ENCODE assay signal across 22 cellular contexts in the genomic region with DNA sequence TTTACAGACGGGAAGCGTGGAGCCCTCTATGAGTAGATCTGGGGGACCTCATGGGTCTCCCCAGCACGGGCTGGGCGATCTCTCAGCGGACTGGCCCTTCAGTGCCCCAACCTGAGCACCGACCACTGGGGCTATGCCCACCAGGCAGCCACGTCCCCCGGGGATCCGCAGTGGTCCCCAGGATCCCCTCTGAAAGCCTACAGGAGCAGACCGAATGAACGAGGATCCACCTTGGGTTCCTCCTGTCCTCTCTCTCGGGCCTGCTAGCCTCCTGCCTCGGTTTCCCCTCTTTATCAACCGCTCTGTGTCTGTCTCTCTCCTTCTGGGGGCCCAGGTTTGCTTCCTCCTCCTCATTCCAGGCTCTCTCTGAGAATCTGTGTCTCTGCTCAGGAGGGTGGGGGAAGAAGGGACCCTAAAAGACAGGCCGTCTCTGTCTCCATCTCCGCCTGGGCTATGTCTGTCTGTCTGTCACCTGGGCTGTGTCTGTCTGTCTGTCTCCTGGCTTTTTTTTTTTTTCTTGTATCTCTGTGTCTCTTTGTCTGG. TPM values are rescaled to one million over a fixed set of nuclear protein-coding genes. Genes with fewer than 3 reads are reported as not detected.
A peak's percentile ranks its signal among the peaks of the same experiment; 100 is the strongest.
DNase-seq lines count a peak whose midpoint lies in the region; ATAC-seq, FAIRE-seq and TF ChIP-seq lines count a peak whose summit lies in the region.
"Had no signal": no experiment of that assay in that cellular context is flagged by ENCODE, and none has a peak within 500 bp of the region (broad histone marks: within the 10 kb centered on the region; RNA-seq: fewer than 3 reads in every experiment).

No MANE protein-coding gene starts in this region.

- DNase-seq in GM23338 (ENCODE audit: low spot score) (no peak), GM12878 (ENCODE audit: low read depth, low spot score) (no peak), islet precursor cell (peak; percentile 50), NOMO-1 treated with dmso at 0.1 percent for 144 hours (lab: John Stamatoyannopoulos, UW; ENCODE audit: unreplicated experiment) (no peak), erythroblast (lab: John Stamatoyannopoulos, UW) (no peak)
- DNase-seq in stimulated activated effector memory CD8-positive, alpha-beta T cell treated with anti-CD3 and anti-CD28 coated beads, Interleukin-12 subunit alpha, Interleukin-12 subunit beta, amount 100 ng/mL, for 72 hours (ENCODE audit: low spot score in 2 of 2) = no peak
- no peak for DNase-seq in activated CD8-positive, alpha-beta T cell treated with anti-CD3 and anti-CD28 coated beads, Interleukin-2, amount 10 ng/mL, durations not matched to agents 7 days and 5 days
- DNase-seq: activated naive CD4-positive, alpha-beta T cell treated with anti-CD3 and anti-CD28 coated beads, Interleukin-2, amount 10 ng/mL, durations not matched to agents 7 days and 5 days; activated T-cell treated with anti-CD3 and anti-CD28 coated beads, Interleukin-2, amount 50 U/mL, for 48 hours; Calu3; kidney glomerular epithelial cell; MG63; NCI-H226; right cardiac atrium; T-helper 2 cell; testis had no signal

- peaks cover 53% of the 10 kb centered on the region for H3K4me1 Mint-ChIP-seq in GM23338
- peaks cover 56% of the 10 kb centered on the region for H3K4me1 Mint-ChIP-seq in stimulated activated effector memory CD8-positive, alpha-beta T cell treated with anti-CD3 and anti-CD28 coated beads, Interleukin-12 subunit alpha, Interleukin-12 subunit beta, amount 100 ng/mL, for 72 hours
- H3K4me1 Mint-ChIP-seq in activated CD8-positive, alpha-beta T cell treated with anti-CD3 and anti-CD28 coated beads, Interleukin-2, amount 10 ng/mL, durations not matched to agents 7 days and 5 days (ENCODE audit: low read depth) = peaks cover 35% of the 10 kb centered on the region

- ATAC-seq in GM23338 (no peak), GM12878 (peak; percentile 9; the same call in 1 of the 3 replicates)
- ATAC-seq in stimulated activated effector memory CD8-positive, alpha-beta T cell treated with anti-CD3 and anti-CD28 coated beads, Interleukin-12 subunit alpha, Interleukin-12 subunit beta, amount 100 ng/mL, for 72 hours = no peak
- ATAC-seq in activated CD8-positive, alpha-beta T cell treated with anti-CD3 and anti-CD28 coated beads, Interleukin-2, amount 10 ng/mL, durations not matched to agents 7 days and 5 days = no peak
- ATAC-seq: Panc1; right cardiac atrium; stimulated activated memory B cell treated with anti-CD40 and anti-IgM and Interleukin-4, amounts not matched to agents 10 μg/mL and 1 μg/mL and 100 μg/mL, for 72 hours had no signal

- H3K9me3 ChIP-seq in GM12878 (replicated peaks; ENCODE audit: control insufficient read depth, insufficient read depth, low read length) = no peaks in the 10 kb centered on the region
- H3K9me3 ChIP-seq: ascending aorta, MG63, neutrophil, SJSA1, testis had no signal

- peak overlapping the region; percentile 94 for H3K4me2 ChIP-seq in GM23338
- H3K4me2 ChIP-seq in GM12878 (ENCODE audit: control insufficient read depth, insufficient read depth) = no peak overlapping the region

- SMC1A ChIA-PET in GM12878 (lab: Charles Lee; ENCODE audit: uncharacterized antibody, unreplicated experiment) = no interaction called here

- no peak for FAIRE-seq in GM12878 (lab: Jason Lieb, UNC)

- peaks cover 5% of the 10 kb centered on the region for H3K9me3 Mint-ChIP-seq in GM23338
- H3K9me3 Mint-ChIP-seq in stimulated activated effector memory CD8-positive, alpha-beta T cell treated with anti-CD3 and anti-CD28 coated beads, Interleukin-12 subunit alpha, Interleukin-12 subunit beta, amount 100 ng/mL, for 72 hours = no peaks in the 10 kb centered on the region
- no peaks in the 10 kb centered on the region for H3K9me3 Mint-ChIP-seq in activated CD8-positive, alpha-beta T cell treated with anti-CD3 and anti-CD28 coated beads, Interleukin-2, amount 10 ng/mL, durations not matched to agents 7 days and 5 days (ENCODE audit: insufficient read depth)
- H3K9me3 Mint-ChIP-seq: activated CD4-positive, alpha-beta memory T cell treated with anti-CD3 and anti-CD28 coated beads for 36 hours; activated naive CD4-positive, alpha-beta T cell treated with anti-CD3 and anti-CD28 coated beads, Interleukin-2, amount 10 ng/mL, durations not matched to agents 7 days and 5 days; stimulated activated memory B cell treated with anti-CD40 and anti-IgM and Interleukin-4, amounts not matched to agents 10 μg/mL and 1 μg/mL and 100 μg/mL, for 72 hours had no signal

- H4K20me1 ChIP-seq in GM23338 (replicated peaks; ENCODE audit: insufficient read depth) = no peaks in the 10 kb centered on the region
- no peaks in the 10 kb centered on the region for H4K20me1 ChIP-seq in GM12878 (ENCODE audit: control insufficient read depth, insufficient read depth)

- TF ChIP-seq RAD21 in GM12878 (IDR thresholded peaks at IDR 0.05; ENCODE audit: insufficient read depth, low read depth, low read length) = no peak

- in situ Hi-C loops in GM12878 (cut with MboI) = no loop called here

- H3K27me3 ChIP-seq in GM23338 (ENCODE audit: insufficient read depth) = peaks cover 93% of the 10 kb centered on the region
- peaks cover 16 to 21% of the 10 kb centered on the region in 2 experiments for H3K27me3 ChIP-seq in GM12878 (replicated peaks in 1 of 2; ENCODE audit: control insufficient read depth in 2 of 2, insufficient read depth in 2 of 2, low read length in 1 of 2)
- H3K27me3 ChIP-seq: testis had no signal

- POLR2A ChIA-PET in GM12878 (lab: Charles Lee) = no interaction called here
- POLR2A ChIA-PET in activated CD8-positive, alpha-beta T cell treated with anti-CD3 and anti-CD28 coated beads, Interleukin-2, amount 10 ng/mL, durations not matched to agents 7 days and 5 days (lab: Charles Lee) = no interaction called here

- no peaks in the 10 kb centered on the region for H3K9me2 ChIP-seq in GM23338 (ENCODE audit: insufficient read depth)

- H2AFZ ChIP-seq in GM23338 = no peak overlapping the region
- H2AFZ ChIP-seq in GM12878 (ENCODE audit: control insufficient read depth, low read depth, low read length) = no peak overlapping the region

- CTCF ChIA-PET in GM12878 (lab: Yijun Ruan, JAX) = no interaction called here
- CTCF ChIA-PET in activated CD8-positive, alpha-beta T cell treated with anti-CD3 and anti-CD28 coated beads, Interleukin-2, amount 10 ng/mL, durations not matched to agents 7 days and 5 days (lab: Charles Lee) = no interaction called here

- TF ChIP-seq EP300 in GM12878 (IDR thresholded peaks at IDR 0.05; ENCODE audit: borderline replicate concordance in 1 of 2, control insufficient read depth in 1 of 2, low read depth in 2 of 2, low read length in 2 of 2) = no peak

- WGBS in GM12878 (ENCODE audit: insufficient coverage, insufficient replicate concordance, low lambda C conversion rate, missing lambda C conversion rate) = 4% methylated on average over 16 of the region's 16 CpGs

- no peak overlapping the region for H3K27ac Mint-ChIP-seq in GM23338
- no peak overlapping the region for H3K27ac Mint-ChIP-seq in stimulated activated effector memory CD8-positive, alpha-beta T cell treated with anti-CD3 and anti-CD28 coated beads, Interleukin-12 subunit alpha, Interleukin-12 subunit beta, amount 100 ng/mL, for 72 hours
- no peak overlapping the region for H3K27ac Mint-ChIP-seq in activated CD8-positive, alpha-beta T cell treated with anti-CD3 and anti-CD28 coated beads, Interleukin-2, amount 10 ng/mL, durations not matched to agents 7 days and 5 days
- H3K27ac Mint-ChIP-seq: activated CD4-positive, alpha-beta memory T cell treated with anti-CD3 and anti-CD28 coated beads for 36 hours; activated naive CD4-positive, alpha-beta T cell treated with anti-CD3 and anti-CD28 coated beads, Interleukin-2, amount 10 ng/mL, durations not matched to agents 7 days and 5 days; stimulated activated memory B cell treated with anti-CD40 and anti-IgM and Interleukin-4, amounts not matched to agents 10 μg/mL and 1 μg/mL and 100 μg/mL, for 72 hours had no signal

- H3K79me2 ChIP-seq in GM23338 (replicated peaks; ENCODE audit: insufficient read depth) (0 out of 2 replicates have a peak, but pooled peaks cover 7% of the 10 kb centered on the region), GM12878 (ENCODE audit: control insufficient read depth, insufficient read depth, low read length) (no peaks in the 10 kb centered on the region)

- H3K4me1 ChIP-seq in GM23338 (ENCODE audit: insufficient read depth) = peaks cover 43% of the 10 kb centered on the region
- no peaks in the 10 kb centered on the region; the same call in 1 of the 2 replicates for H3K4me1 ChIP-seq in GM12878 (ENCODE audit: control insufficient read depth, insufficient read depth, low read length)

- H3K4me3 ChIP-seq in GM23338 (peak overlapping the region; percentile 91), GM12878 (no peak overlapping the region)
- H3K4me3 ChIP-seq: ascending aorta, MG63, SJSA1, testis had no signal

- no peak overlapping the region for H3K27ac ChIP-seq in GM23338 (ENCODE audit: low read depth)
- no peak overlapping the region for H3K27ac ChIP-seq in GM12878 (ENCODE audit: control insufficient read depth, insufficient read depth)
- H3K27ac ChIP-seq: ascending aorta, neutrophil, SJSA1, testis had no signal

- TF ChIP-seq CTCF in GM23338 (conservative IDR thresholded peaks at IDR 0.05; ENCODE audit: low read depth in 2 of 2) (no peak), GM12878 (IDR thresholded peaks at IDR 0.05 in 2 of 3, conservative IDR thresholded peaks at IDR 0.05 in 1 of 3; ENCODE audit: control insufficient read depth in 2 of 3, extremely low read depth in 1 of 3, insufficient read depth in 1 of 3, low read depth in 3 of 3, low read length in 3 of 3) (no peak)

- peak overlapping the region; percentile 69 for H3K4me3 Mint-ChIP-seq in GM23338
- peak overlapping the region; percentile 16 for H3K4me3 Mint-ChIP-seq in stimulated activated effector memory CD8-positive, alpha-beta T cell treated with anti-CD3 and anti-CD28 coated beads, Interleukin-12 subunit alpha, Interleukin-12 subunit beta, amount 100 ng/mL, for 72 hours
- H3K4me3 Mint-ChIP-seq in activated CD8-positive, alpha-beta T cell treated with anti-CD3 and anti-CD28 coated beads, Interleukin-2, amount 10 ng/mL, durations not matched to agents 7 days and 5 days = no peak overlapping the region
- H3K4me3 Mint-ChIP-seq: activated CD4-positive, alpha-beta memory T cell treated with anti-CD3 and anti-CD28 coated beads for 36 hours; activated naive CD4-positive, alpha-beta T cell treated with anti-CD3 and anti-CD28 coated beads, Interleukin-2, amount 10 ng/mL, durations not matched to agents 7 days and 5 days; stimulated activated memory B cell treated with anti-CD40 and anti-IgM and Interleukin-4, amounts not matched to agents 10 μg/mL and 1 μg/mL and 100 μg/mL, for 72 hours had no signal

- RAD21 ChIA-PET in GM12878 (lab: Charles Lee; ENCODE audit: unreplicated experiment) = no interaction called here

- H3K27me3 Mint-ChIP-seq in GM23338 (ENCODE audit: insufficient read depth, low read depth, poor library complexity) = peaks cover 86% of the 10 kb centered on the region
- H3K27me3 Mint-ChIP-seq in activated CD8-positive, alpha-beta T cell treated with anti-CD3 and anti-CD28 coated beads, Interleukin-2, amount 10 ng/mL, durations not matched to agents 7 days and 5 days (ENCODE audit: low read depth) = peaks cover 82% of the 10 kb centered on the region

- no peaks in the 10 kb centered on the region for H3K36me3 ChIP-seq in GM23338 (ENCODE audit: insufficient read depth)
- no peaks in the 10 kb centered on the region for H3K36me3 ChIP-seq in GM12878 (ENCODE audit: control insufficient read depth in 2 of 2, insufficient read depth in 2 of 2, low read length in 1 of 2)
- H3K36me3 ChIP-seq: ascending aorta, MG63, neutrophil, SJSA1 had no signal

- peaks cover 17% of the 10 kb centered on the region for H3F3A ChIP-seq in GM23338 (replicated peaks; ENCODE audit: low read depth)

- intact Hi-C loops in GM12878 (cut with micrococcal nuclease; ENCODE audit: unreplicated experiment) = no loop called here

- TF ChIP-seq POLR2A in GM12878 (IDR thresholded peaks at IDR 0.05; ENCODE audit: low read depth, low read length) (no peak), erythroblast (IDR thresholded peaks at IDR 0.05; ENCODE audit: low read length) (no peak)

- H3K36me3 Mint-ChIP-seq in GM23338 (ENCODE audit: low read depth) = peaks cover 4% of the 10 kb centered on the region; the same call in 1 of the 3 replicates
- H3K36me3 Mint-ChIP-seq in stimulated activated effector memory CD8-positive, alpha-beta T cell treated with anti-CD3 and anti-CD28 coated beads, Interleukin-12 subunit alpha, Interleukin-12 subunit beta, amount 100 ng/mL, for 72 hours = no peaks in the 10 kb centered on the region
- H3K36me3 Mint-ChIP-seq in activated CD8-positive, alpha-beta T cell treated with anti-CD3 and anti-CD28 coated beads, Interleukin-2, amount 10 ng/mL, durations not matched to agents 7 days and 5 days (ENCODE audit: low read depth) = no peaks in the 10 kb centered on the region
- H3K36me3 Mint-ChIP-seq: activated CD4-positive, alpha-beta memory T cell treated with anti-CD3 and anti-CD28 coated beads for 36 hours; activated naive CD4-positive, alpha-beta T cell treated with anti-CD3 and anti-CD28 coated beads, Interleukin-2, amount 10 ng/mL, durations not matched to agents 7 days and 5 days had no signal

- no TSS peak for BruUV-seq in GM12878 (replicated peaks; lab: Mats Ljungman, UMichigan)

- H3K9ac ChIP-seq in GM12878 (ENCODE audit: control insufficient read depth, insufficient read depth, low read length) = no peak overlapping the region

RNA-seq across cellular contexts. Expression of a gene that starts 2.0 kb away (rescaled TPM):
- 33.7 and 40.7 TPM in 2 replicates for total RNA-seq in GM23338 (2014; rRNA removed; shearing (Covaris generic))
- polyA plus RNA-seq in GM23338 (2016; fragmentation: Nextera tagmentation; extraction: Ambion mirVana) (20.6 and 20.8 TPM in 2 replicates), GM12878 (2011; rRNA removed) (0.05 TPM in 1 of 2 replicates, not detected in the other), GM12878 (2014; fragmentation: Illumina TruSeq; extraction: Trizol) (not detected in 2 replicates), GM12878 (2014; fragmentation: Nextera tagmentation; extraction: Ambion mirVana) (not detected), GM12878 (2014; rRNA removed) (not detected in 2 replicates), GM12878 (2016; fragmentation: Nextera tagmentation; extraction: Ambion mirVana) (under 1 TPM in 1 of 2 experiments, not detected in 1; 0.23 TPM)
- not detected in 2 replicates for total RNA-seq in GM12878 (2013; cell fraction: nucleolus; rRNA removed)
- total RNA-seq in GM12878 (2014; rRNA removed) (not detected in 2 replicates), GM12878 (2014; rRNA removed; fragmentation: Illumina TruSeq; extraction: Trizol) (not detected in 2 replicates), GM12878 (2021) (0.21 TPM in 1 of 2 replicates, not detected in the other)
- polyA plus RNA-seq in GM12878 (2011; ENCODE audit: low read depth) = not detected
- polyA plus RNA-seq in GM12878 (2011; cell fraction: cytosol; rRNA removed) = 0.13 TPM in 1 of 2 replicates, not detected in the other
- 0.07 TPM in 1 of 2 replicates, not detected in the other for polyA plus RNA-seq in GM12878 (2011; cell fraction: nucleus; rRNA removed)
- polyA plus RNA-seq in GM12878 (2012) = not detected in 2 replicates
- not detected in 2 replicates for polyA minus RNA-seq in GM12878 (2011; rRNA and poly(A)+ RNA removed)
- polyA minus RNA-seq in GM12878 (2011; cell fraction: cytosol; rRNA and poly(A)+ RNA removed) = not detected in 2 replicates
- not detected in 2 replicates for polyA minus RNA-seq in GM12878 (2011; cell fraction: nucleus; rRNA and poly(A)+ RNA removed)
- not detected for total RNA-seq in activated CD8-positive, alpha-beta T cell treated with anti-CD3 and anti-CD28 coated beads, Interleukin-2, amount 10 ng/mL, durations not matched to agents 7 days and 5 days

RNA-seq across cellular contexts. Expression of a gene that starts 50.4 kb away (rescaled TPM):
- total RNA-seq in GM23338 (2014; rRNA removed; shearing (Covaris generic)) = 10.0 and 11.6 TPM in 2 replicates
- polyA plus RNA-seq in GM23338 (2016; fragmentation: Nextera tagmentation; extraction: Ambion mirVana) (0.86 and 1.1 TPM in 2 replicates), GM12878 (2011; rRNA removed) (not detected in 2 replicates), GM12878 (2014; fragmentation: Illumina TruSeq; extraction: Trizol) (not detected in 2 replicates), GM12878 (2014; fragmentation: Nextera tagmentation; extraction: Ambion mirVana) (not detected), GM12878 (2014; rRNA removed) (not detected in 2 replicates), GM12878 (2016; fragmentation: Nextera tagmentation; extraction: Ambion mirVana) (not detected)
- not detected in 2 replicates for total RNA-seq in GM12878 (2013; cell fraction: nucleolus; rRNA removed)
- total RNA-seq in GM12878 (2014; rRNA removed) (not detected in 2 replicates), GM12878 (2014; rRNA removed; fragmentation: Illumina TruSeq; extraction: Trizol) (not detected in 2 replicates), GM12878 (2021) (not detected in 2 replicates)
- not detected for polyA plus RNA-seq in GM12878 (2011; ENCODE audit: low read depth)
- 0.18 TPM in 1 of 2 replicates, not detected in the other for polyA plus RNA-seq in GM12878 (2011; cell fraction: cytosol; rRNA removed)
- polyA plus RNA-seq in GM12878 (2011; cell fraction: nucleus; rRNA removed) = 0.03 and 0.06 TPM in 2 replicates
- polyA plus RNA-seq in GM12878 (2012) = 0.03 and 0.06 TPM in 2 replicates
- not detected in 2 replicates for polyA minus RNA-seq in GM12878 (2011; rRNA and poly(A)+ RNA removed)
- not detected in 2 replicates for polyA minus RNA-seq in GM12878 (2011; cell fraction: cytosol; rRNA and poly(A)+ RNA removed)
- not detected in 2 replicates for polyA minus RNA-seq in GM12878 (2011; cell fraction: nucleus; rRNA and poly(A)+ RNA removed)
- under 1 TPM; 0.05 to 0.44 TPM for total RNA-seq in activated CD8-positive, alpha-beta T cell treated with anti-CD3 and anti-CD28 coated beads, Interleukin-2, amount 10 ng/mL, durations not matched to agents 7 days and 5 days
- total RNA-seq: ascending aorta, SJSA1 had no signal

Comparison
In these comparisons a context has a peak if more than half of its experiments do, and no peak if none do; other contexts are left out.
1. RNA of a gene that starts 2.0 kb away (total RNA-seq): 33.7 to 40.7 TPM in GM23338; not detected in activated CD8-positive, alpha-beta T cell treated with anti-CD3 and anti-CD28 coated beads, Interleukin-2, amount 10 ng/mL, durations not matched to agents 7 days and 5 days and 0.21 TPM in GM12878; every median in the first group is over 10 times any median in the second.